38 cellular contexts compared by ENCODE assay signal in the genomic region with DNA sequence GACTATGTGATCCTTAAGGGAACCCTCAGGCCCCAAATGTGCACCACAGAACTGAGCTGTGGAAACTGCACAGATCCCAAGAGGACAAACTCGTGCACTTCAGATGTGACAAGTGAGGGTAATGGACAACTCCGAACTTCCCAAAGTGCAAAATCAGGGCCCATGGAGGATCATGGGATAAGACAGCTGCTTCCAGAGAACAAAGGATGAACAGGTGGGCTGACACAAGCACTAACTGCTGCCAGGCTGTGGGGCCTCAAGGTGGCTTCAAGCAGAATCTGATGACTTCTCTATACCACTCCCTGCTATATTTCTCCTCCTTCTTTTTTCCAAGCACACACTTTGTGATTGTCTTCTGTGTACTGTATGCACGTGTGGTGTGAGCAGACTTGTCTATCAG.
"Had no signal": no experiment of that assay in that cellular context is flagged by ENCODE, and none has a peak within 500 bp of the region (broad histone marks: within the 10 kb centered on the region; RNA-seq: fewer than 3 reads in every experiment).

No MANE protein-coding gene starts in this region.

- H3K4me2 ChIP-seq: PC-9 had no signal

- ATAC-seq: activated CD8-positive, alpha-beta memory T cell treated with anti-CD3 and anti-CD28 coated beads, Interleukin-2, amount 10 ng/mL, durations not matched to agents 7 days and 5 days; activated naive CD8-positive, alpha-beta T cell treated with anti-CD3 and anti-CD28 coated beads, Interleukin-2, amount 50 U/mL, for 24 hours; Right ventricle myocardium inferior had no signal

- H3K4me3 ChIP-seq: cardiac muscle cell, MG63, PC-9 had no signal

- H3K9me3 Mint-ChIP-seq: activated CD4-positive, alpha-beta memory T cell treated with anti-CD3 and anti-CD28 coated beads, Interleukin-2, amount 10 ng/mL, durations not matched to agents 7 days and 5 days; activated naive CD4-positive, alpha-beta T cell treated with anti-CD3 and anti-CD28 coated beads, Interleukin-2, amount 10 ng/mL, durations not matched to agents 7 days and 5 days; central memory CD8-positive, alpha-beta T cell had no signal

- H3K9me3 ChIP-seq: MG63 had no signal

- H3K27ac ChIP-seq: cardiac muscle cell, PC-9, RWPE1, VCaP had no signal

- DNase-seq: activated B cell treated with CpG ODN at 0.5 μM for 24 hours; activated CD4-positive, alpha-beta memory T cell treated with anti-CD3 and anti-CD28 coated beads, Interleukin-2, amount 10 ng/mL, durations not matched to agents 7 days and 5 days; activated CD4-positive, alpha-beta T cell treated with anti-CD3 and anti-CD28 coated beads for 4 hours; activated CD4-positive, alpha-beta T cell treated with anti-CD3 and anti-CD28 coated beads, Interleukin-2, amount 50 U/mL, for 1 hour; activated CD4-positive, CD25-positive, alpha-beta regulatory T cell treated with anti-CD3 and anti-CD28 coated beads, Interleukin-2, amount 50 U/mL, for 72 hours; activated CD8-positive, alpha-beta memory T cell treated with anti-CD3 and anti-CD28 coated beads for 24 hours; activated CD8-positive, alpha-beta memory T cell treated with anti-CD3 and anti-CD28 coated beads, Interleukin-2, amount 10 ng/mL, durations not matched to agents 7 days and 5 days; activated CD8-positive, alpha-beta memory T cell treated with anti-CD3 and anti-CD28 coated beads, Interleukin-2, amount 50 U/mL, for 48 hours; activated effector memory CD4-positive, alpha-beta T cell treated with Interleukin-2 at 50 U/mL for 16 hours; activated naive CD4-positive, alpha-beta T cell treated with anti-CD3 and anti-CD28 coated beads, Interleukin-2, amount 10 ng/mL, durations not matched to agents 7 days and 5 days; activated naive CD8-positive, alpha-beta T cell treated with anti-CD3 and anti-CD28 coated beads, Interleukin-2, amount 50 U/mL, for 24 hours; activated T-cell treated with anti-CD3 and anti-CD28 coated beads, Interleukin-2, amount 50 U/mL, for 48 hours; aorta; Karpas-422; KBM-7; MG63; MV-4-11; NCI-H1092; NCI-H1436 treated with DMSO at 0.1 percent for 48 hours; NCI-H1694 treated with DMSO at 0.1 percent for 48 hours; NCI-H2029 treated with DMSO at 0.1 percent for 48 hours; NCI-H2107; NCI-H226; NCI-H446 treated with DMSO at 0.1 percent for 48 hours; NCI-H69; PC-9; SIG-M5; SW 1271; T-helper 1 cell; T-helper 2 cell; T-helper 9 cell had no signal

- H3K4me3 Mint-ChIP-seq: activated B cell treated with CpG ODN at 0.5 μM for 24 hours; activated CD4-positive, alpha-beta memory T cell treated with anti-CD3 and anti-CD28 coated beads, Interleukin-2, amount 10 ng/mL, durations not matched to agents 7 days and 5 days; activated CD8-positive, alpha-beta memory T cell treated with anti-CD3 and anti-CD28 coated beads, Interleukin-2, amount 10 ng/mL, durations not matched to agents 7 days and 5 days; activated naive CD4-positive, alpha-beta T cell treated with anti-CD3 and anti-CD28 coated beads, Interleukin-2, amount 10 ng/mL, durations not matched to agents 7 days and 5 days; activated naive CD8-positive, alpha-beta T cell; activated naive CD8-positive, alpha-beta T cell treated with anti-CD3 and anti-CD28 coated beads, Interleukin-2, amount 50 U/mL, for 24 hours; central memory CD8-positive, alpha-beta T cell had no signal

- H3K27me3 ChIP-seq: cardiac muscle cell, MG63 had no signal

- H2AFZ ChIP-seq: PC-9 had no signal

- H3K27ac Mint-ChIP-seq: activated B cell treated with CpG ODN at 0.5 μM for 24 hours; activated CD4-positive, alpha-beta memory T cell treated with anti-CD3 and anti-CD28 coated beads, Interleukin-2, amount 10 ng/mL, durations not matched to agents 7 days and 5 days; activated CD8-positive, alpha-beta memory T cell treated with anti-CD3 and anti-CD28 coated beads, Interleukin-2, amount 10 ng/mL, durations not matched to agents 7 days and 5 days; activated naive CD4-positive, alpha-beta T cell treated with anti-CD3 and anti-CD28 coated beads, Interleukin-2, amount 10 ng/mL, durations not matched to agents 7 days and 5 days; activated naive CD8-positive, alpha-beta T cell; activated naive CD8-positive, alpha-beta T cell treated with anti-CD3 and anti-CD28 coated beads, Interleukin-2, amount 50 U/mL, for 24 hours; IgD-negative memory B cell had no signal

- H3K27me3 Mint-ChIP-seq: activated B cell treated with CpG ODN at 0.5 μM for 24 hours; activated CD4-positive, alpha-beta memory T cell treated with anti-CD3 and anti-CD28 coated beads, Interleukin-2, amount 10 ng/mL, durations not matched to agents 7 days and 5 days; activated CD8-positive, alpha-beta memory T cell treated with anti-CD3 and anti-CD28 coated beads, Interleukin-2, amount 10 ng/mL, durations not matched to agents 7 days and 5 days; activated naive CD4-positive, alpha-beta T cell treated with anti-CD3 and anti-CD28 coated beads, Interleukin-2, amount 10 ng/mL, durations not matched to agents 7 days and 5 days; activated naive CD8-positive, alpha-beta T cell; activated naive CD8-positive, alpha-beta T cell treated with anti-CD3 and anti-CD28 coated beads, Interleukin-2, amount 50 U/mL, for 24 hours; central memory CD8-positive, alpha-beta T cell; IgD-negative memory B cell had no signal
